9 cellular contexts compared by ENCODE assay signal in genomic region chr5:177555228-177555627, GRCh38. TPM values are rescaled to one million over a fixed set of nuclear protein-coding genes. Genes with fewer than 3 reads are reported as not detected.
A peak's percentile ranks its signal among the peaks of the same experiment; 100 is the strongest.
DNase-seq lines count a peak whose midpoint lies in the region; ATAC-seq and TF ChIP-seq lines count a peak whose summit lies in the region.
"Had no signal": no experiment of that assay in that cellular context is flagged by ENCODE, and none has a peak within 500 bp of the region (broad histone marks: within the 10 kb centered on the region; RNA-seq: fewer than 3 reads in every experiment).

No MANE protein-coding gene starts in this region.

- peak overlapping the region; percentile 77 for H3K4me2 ChIP-seq in Loucy (ENCODE audit: low read depth, low read length, poor library complexity, severe bottlenecking)

- peaks cover 15% of the 10 kb centered on the region for H4K20me1 ChIP-seq in Loucy (ENCODE audit: insufficient read depth, low read length, poor library complexity, severe bottlenecking)

- no peaks in the 10 kb centered on the region for H3K36me3 ChIP-seq in CD4-positive, alpha-beta memory T cell (ENCODE audit: insufficient read depth, low read length)
- no peaks in the 10 kb centered on the region for H3K36me3 ChIP-seq in Loucy (ENCODE audit: insufficient read depth, low read length)

- H3K9me3 Mint-ChIP-seq in CD4-positive, alpha-beta memory T cell: no peaks in the 10 kb centered on the region
- H3K9me3 Mint-ChIP-seq in central memory CD8-positive, alpha-beta T cell: no peaks in the 10 kb centered on the region
- peaks cover 14% of the 10 kb centered on the region for H3K9me3 Mint-ChIP-seq in nephron progenitor cell

- CTCF ChIA-PET in CD4-positive, alpha-beta memory T cell (lab: Charles Lee; ENCODE audit: partially characterized antibody): no interaction called here

- H3K27ac ChIP-seq in CD4-positive, alpha-beta memory T cell (ENCODE audit: low read depth, low read length): no peak overlapping the region

- POLR2A ChIA-PET in CD4-positive, alpha-beta memory T cell (lab: Charles Lee; ENCODE audit: partially characterized antibody): interaction anchor here (0.7 kb wide), 1 partner anchor 171 kb away, joined by 6 read pairs; the partner anchor contains the start of gene SLC34A1

- peak overlapping the region; percentile 84 to 93 (median 90) for H3K4me3 Mint-ChIP-seq in CD4-positive, alpha-beta memory T cell
- peak overlapping the region; percentile 82 for H3K4me3 Mint-ChIP-seq in central memory CD8-positive, alpha-beta T cell
- H3K4me3 Mint-ChIP-seq in nephron progenitor cell: peak overlapping the region; percentile 80

- no peak overlapping the region for H3K9ac ChIP-seq in Loucy (ENCODE audit: low read depth, low read length, poor library complexity, severe bottlenecking)

- no peak for DNase-seq in CD4-positive, alpha-beta memory T cell
- no peak for DNase-seq in central memory CD8-positive, alpha-beta T cell (ENCODE audit: low spot score in 2 of 2)
- DNase-seq in nephron progenitor cell (no peak), inferior parietal cortex (ENCODE audit: extremely low spot score) (no peak)
- DNase-seq in effector CD8-positive, alpha-beta T cell (lab: John Stamatoyannopoulos, UW): no peak
- DNase-seq: upper lobe of right lung had no signal

- no peaks in the 10 kb centered on the region for H3K27me3 ChIP-seq in CD4-positive, alpha-beta memory T cell (ENCODE audit: insufficient read depth, low read length)
- H3K27me3 ChIP-seq in Loucy (ENCODE audit: insufficient read depth, low read length, poor library complexity, severe bottlenecking): no peaks in the 10 kb centered on the region
- H3K27me3 ChIP-seq: upper lobe of right lung had no signal

- peaks cover under 1 to 17% of the 10 kb centered on the region in 2 donors for H3K36me3 Mint-ChIP-seq in CD4-positive, alpha-beta memory T cell
- H3K36me3 Mint-ChIP-seq in central memory CD8-positive, alpha-beta T cell (ENCODE audit: insufficient read depth): peaks cover under 1% of the 10 kb centered on the region
- peaks cover 20% of the 10 kb centered on the region for H3K36me3 Mint-ChIP-seq in nephron progenitor cell (ENCODE audit: low read depth)

- intact Hi-C loops in CD4-positive, alpha-beta memory T cell (cut with micrococcal nuclease): no loop called here

- peak overlapping the region in 1 of 2 donors; percentile 62 for H3K4me3 ChIP-seq in CD4-positive, alpha-beta memory T cell (ENCODE audit: low read length in 2 of 2)
- H3K4me3 ChIP-seq in Loucy (ENCODE audit: low read length, poor library complexity, severe bottlenecking): no peak overlapping the region

- TF ChIP-seq CTCF in Loucy (conservative IDR thresholded peaks at IDR 0.05; ENCODE audit: low read length): no peak
- TF ChIP-seq CTCF in nephron progenitor cell (IDR thresholded peaks at IDR 0.05): no peak

- peaks cover 39% of the 10 kb centered on the region for H3K4me1 ChIP-seq in CD4-positive, alpha-beta memory T cell (ENCODE audit: insufficient read depth, low read length)
- H3K4me1 ChIP-seq in Loucy (ENCODE audit: insufficient read depth, low read length, poor library complexity, severe bottlenecking): peaks cover 25% of the 10 kb centered on the region

- peaks cover 23 to 52% (median 36%) of the 10 kb centered on the region in 4 donors for H3K4me1 Mint-ChIP-seq in CD4-positive, alpha-beta memory T cell
- H3K4me1 Mint-ChIP-seq in central memory CD8-positive, alpha-beta T cell: peaks cover 27% of the 10 kb centered on the region
- H3K4me1 Mint-ChIP-seq in nephron progenitor cell: peaks cover 57% of the 10 kb centered on the region

- H2AFZ ChIP-seq in Loucy (ENCODE audit: low read length): no peak overlapping the region

- no peaks in the 10 kb centered on the region for H3K9me3 ChIP-seq in CD4-positive, alpha-beta memory T cell (ENCODE audit: control insufficient read depth in 1 of 2, low read length in 2 of 2)
- H3K9me3 ChIP-seq in Loucy (ENCODE audit: insufficient read depth, low read depth, low read length): no peaks in the 10 kb centered on the region
- H3K9me3 ChIP-seq: upper lobe of right lung had no signal

- H3F3A ChIP-seq in Loucy (ENCODE audit: low read depth): no peaks in the 10 kb centered on the region

- no peaks in the 10 kb centered on the region for H3K9me2 ChIP-seq in Loucy (replicated peaks; ENCODE audit: low read depth, low read length)

- H3K27me3 Mint-ChIP-seq in CD4-positive, alpha-beta memory T cell: no peaks in the 10 kb centered on the region
- no peaks in the 10 kb centered on the region for H3K27me3 Mint-ChIP-seq in central memory CD8-positive, alpha-beta T cell
- H3K27me3 Mint-ChIP-seq in nephron progenitor cell (ENCODE audit: low read depth, poor library complexity): no peaks in the 10 kb centered on the region

- no peak for ATAC-seq in central memory CD8-positive, alpha-beta T cell (replicated peaks; ENCODE audit: extremely low read depth, poor library complexity, severe bottlenecking)
- no peak for ATAC-seq in GM19455 (IDR thresholded peaks at IDR 0.05; ENCODE audit: unreplicated experiment)
- no peak for ATAC-seq in GM21786 (IDR thresholded peaks at IDR 0.05; ENCODE audit: unreplicated experiment)

- peak overlapping the region in 2 of 7 donors; percentile 63 to 88 for H3K27ac Mint-ChIP-seq in CD4-positive, alpha-beta memory T cell
- H3K27ac Mint-ChIP-seq in central memory CD8-positive, alpha-beta T cell (ENCODE audit: low read depth): no peak overlapping the region
- no peak overlapping the region for H3K27ac Mint-ChIP-seq in nephron progenitor cell

- peaks cover 35% of the 10 kb centered on the region for H3K79me2 ChIP-seq in Loucy (ENCODE audit: insufficient read depth, low read length)

RNA-seq across cellular contexts. Expression of gene FAM193B, which starts 0.9 kb away (rescaled TPM):
- total RNA-seq in CD4-positive, alpha-beta memory T cell: 100 to 1,000 TPM; 233 to 252 TPM
- polyA plus RNA-seq in CD4-positive, alpha-beta memory T cell: 1 to 10 TPM; 1.9 to 7.0 TPM

RNA-seq across cellular contexts. Expression of gene TMED9, which starts 36.8 kb away (rescaled TPM):
- 10 to 100 TPM; 93.7 to 95.8 TPM for total RNA-seq in CD4-positive, alpha-beta memory T cell
- 100 to 1,000 TPM; 123 to 133 TPM for polyA plus RNA-seq in CD4-positive, alpha-beta memory T cell

RNA-seq across cellular contexts. Expression of gene DDX41, which starts 38.5 kb away (rescaled TPM):
- total RNA-seq in CD4-positive, alpha-beta memory T cell: 10 to 100 TPM; 72.9 to 80.3 TPM
- polyA plus RNA-seq in CD4-positive, alpha-beta memory T cell: 10 to 100 TPM; 47.6 to 51.2 TPM

RNA-seq across cellular contexts. Expression of gene B4GALT7, which starts 44.7 kb away (rescaled TPM):
- 10 to 100 TPM; 45.3 to 47.9 TPM for total RNA-seq in CD4-positive, alpha-beta memory T cell
- 10 to 100 TPM; 23.3 to 23.6 TPM for polyA plus RNA-seq in CD4-positive, alpha-beta memory T cell

RNA-seq across cellular contexts. Expression of gene DOK3, which starts 45.6 kb away (rescaled TPM):
- 1 to 10 TPM; 3.7 to 3.9 TPM for total RNA-seq in CD4-positive, alpha-beta memory T cell
- under 1 TPM in 1 of 2 donors, not detected in 1; 0.69 TPM for polyA plus RNA-seq in CD4-positive, alpha-beta memory T cell
